ENCODE assay signal across 24 cellular contexts in genomic region chr1:208527197-208527596, GRCh38.
A peak's percentile ranks its signal among the peaks of the same experiment; 100 is the strongest.
DNase-seq lines count a peak whose midpoint lies in the region; ATAC-seq and TF ChIP-seq lines count a peak whose summit lies in the region.
"Had no signal": no experiment of that assay in that cellular context is flagged by ENCODE, and none has a peak within 500 bp of the region (broad histone marks: within the 10 kb centered on the region; RNA-seq: fewer than 3 reads in every experiment).

No MANE protein-coding gene starts in this region.

- H3K4me1 Mint-ChIP-seq in brain (peaks cover 72% of the 10 kb centered on the region), type B pancreatic cell (ENCODE audit: unreplicated experiment) (peaks cover 38% of the 10 kb centered on the region)
- H3K4me1 Mint-ChIP-seq: CD14-positive monocyte; CD8-positive, alpha-beta memory T cell had no signal

- H3K9me3 ChIP-seq in lung (ENCODE audit: control insufficient read depth in 2 of 2, insufficient read depth in 1 of 2, low read length in 1 of 2) (no peaks in the 10 kb centered on the region), heart left ventricle (no peaks in the 10 kb centered on the region)
- H3K9me3 ChIP-seq: A549, SJCRH30 had no signal

- H3K4me3 Mint-ChIP-seq in brain (no peak overlapping the region), type B pancreatic cell (no peak overlapping the region)
- H3K4me3 Mint-ChIP-seq: CD14-positive monocyte; CD8-positive, alpha-beta memory T cell had no signal

- H3K36me3 ChIP-seq in lung (ENCODE audit: control insufficient read depth in 2 of 2, insufficient read depth in 2 of 2, low read length in 2 of 2) (no peaks in the 10 kb centered on the region), heart left ventricle (no peaks in the 10 kb centered on the region)
- H3K36me3 ChIP-seq: SJCRH30 had no signal

- intact Hi-C loops in heart left ventricle (cut with DNase I), result no loop called here

- no peaks in the 10 kb centered on the region for H3K27me3 ChIP-seq in lung (ENCODE audit: control insufficient read depth, insufficient read depth)
- peaks cover 0 to 12% (median 3%) of the 10 kb centered on the region in 9 donors for H3K27me3 ChIP-seq in heart left ventricle
- H3K27me3 ChIP-seq: SJCRH30 had no signal

- no peaks in the 10 kb centered on the region for H3K4me1 ChIP-seq in lung (ENCODE audit: control insufficient read depth in 2 of 2, insufficient read depth in 2 of 2, low read length in 2 of 2)
- H3K4me1 ChIP-seq in heart left ventricle, result no peaks in the 10 kb centered on the region
- H3K4me1 ChIP-seq: A549 had no signal

- peaks cover 4% of the 10 kb centered on the region for H3K27me3 Mint-ChIP-seq in brain
- H3K27me3 Mint-ChIP-seq in type B pancreatic cell, result peaks cover 26% of the 10 kb centered on the region

- H3K9me3 Mint-ChIP-seq in brain (peaks cover 0 to 3% (median 0%) of the 10 kb centered on the region in 5 experiments), type B pancreatic cell (no peaks in the 10 kb centered on the region)
- H3K9me3 Mint-ChIP-seq: CD14-positive monocyte had no signal

- DNase-seq in NCI-H1436 treated with DMSO at 0.1 percent for 48 hours (lab: John Stamatoyannopoulos, UW) (peak; percentile 37), lung (ENCODE audit: low spot score) (peak; percentile 17), type B pancreatic cell (ENCODE audit: extremely low spot score, unreplicated experiment) (no peak), heart left ventricle (no peak), SHP77 (lab: John Stamatoyannopoulos, UW) (no peak)
- DNase-seq: CD8-positive, alpha-beta memory T cell; DMS 273 treated with DMSO at 0.1 percent for 48 hours; DMS79; GF-D8; HCEC 1CT; NCI-H1092 treated with DMSO at 0.1 percent for 48 hours; NCI-H1694; NCI-H2081; NCI-H2171 treated with DMSO at 0.1 percent for 48 hours; NCI-H446; NCI-H82; NK-92 treated with Interleukin-12 subunit alpha and Interleukin-12 subunit beta, amount 100 ng/mL, for 24 hours; PC-3 had no signal

- H3K36me3 Mint-ChIP-seq in brain (no peaks in the 10 kb centered on the region), type B pancreatic cell (no peaks in the 10 kb centered on the region)
- H3K36me3 Mint-ChIP-seq: CD14-positive monocyte; CD8-positive, alpha-beta memory T cell had no signal

- ATAC-seq in lung (ENCODE audit: insufficient read depth, low FRiP score) (no peak), heart left ventricle (no peak), GM19452 (IDR thresholded peaks at IDR 0.05; ENCODE audit: unreplicated experiment) (no peak)
- ATAC-seq: A549, SK-N-SH treated with all-trans-retinoic acid at 6 μM for 48 hours had no signal

- H3K4me3 ChIP-seq in lung (no peak overlapping the region), heart left ventricle (no peak overlapping the region)
- H3K4me3 ChIP-seq: A549, SJCRH30 had no signal

- TF ChIP-seq CTCF in brain (conservative IDR thresholded peaks at IDR 0.05), result no peak
- TF ChIP-seq CTCF in lung (IDR thresholded peaks at IDR 0.05; ENCODE audit: control extremely low read depth, extremely low read depth), result no peak
- no peak for TF ChIP-seq CTCF in type B pancreatic cell (conservative IDR thresholded peaks at IDR 0.05)
- TF ChIP-seq CTCF in heart left ventricle (IDR thresholded peaks at IDR 0.05), result no peak

- 70 to 86% methylated on average over 4 of the region's 4 CpGs for WGBS in lung, 2 donors
- WGBS in heart left ventricle, 4 donors, result 66 to 74% (median 70%) methylated on average over 4 of the region's 4 CpGs

- H3K27ac ChIP-seq in lung (ENCODE audit: low read depth in 1 of 2, low read length in 1 of 2) (no peak overlapping the region), heart left ventricle (no peak overlapping the region)
- H3K27ac ChIP-seq: A549, SJCRH30 had no signal

- no peak for TF ChIP-seq POLR2A in heart left ventricle (IDR thresholded peaks at IDR 0.05)

- H3K27ac Mint-ChIP-seq in brain (peak overlapping the region; percentile 22 to 91 (median 75)), type B pancreatic cell (peak overlapping the region; percentile 73)
- H3K27ac Mint-ChIP-seq: CD8-positive, alpha-beta memory T cell had no signal

Comparison
In these comparisons a context has a peak if more than half of its experiments do, and no peak if none do; other contexts are left out.
1. DNase-seq: peak in NCI-H1436 treated with DMSO at 0.1 percent for 48 hours (single experiment) and lung (single experiment); none in type B pancreatic cell (single experiment), heart left ventricle (0 of 5) and SHP77 (0 of 2).